In genomic region chr6:166938150-166938549, GRCh38 we compare ENCODE assay signal across 1 cellular context.
TF ChIP-seq lines count a peak whose summit lies in the region.

No MANE protein-coding gene starts in this region.

TF ChIP-seq in K562, 482 proteins besides CTCF, POLR2A, EP300 and RAD21 (continued from another document):
- no peak for TF ChIP-seq TRIM24 (IDR thresholded peaks at IDR 0.05)
- no peak for TF ChIP-seq ZFP36 (IDR thresholded peaks at IDR 0.05; ENCODE audit: low read depth, low read length, partially characterized antibody)
- TF ChIP-seq TFAP4 (CRISPR knock-in tag; IDR thresholded peaks at IDR 0.05; ENCODE audit: borderline replicate concordance) = no peak
- no peak for TF ChIP-seq MXD1 (CRISPR knock-in tag; IDR thresholded peaks at IDR 0.05; ENCODE audit: borderline replicate concordance, poor library complexity, severe bottlenecking)
- TF ChIP-seq MAX (CRISPR knock-in tag; IDR thresholded peaks at IDR 0.05) = peak; percentile 34; the same call in 1 of the 2 replicates
- peak in 1 of 2 experiments; percentile 70; a peak in 1 of 4 replicates for TF ChIP-seq FOXA3 (CRISPR knock-in tag; conservative IDR thresholded peaks at IDR 0.05 in 1 of 2, IDR thresholded peaks at IDR 0.05 in 1 of 2)
- TF ChIP-seq CXXC5 (CRISPR knock-in tag; IDR thresholded peaks at IDR 0.05) = no peak
- no peak for TF ChIP-seq MAZ (CRISPR knock-in tag; conservative IDR thresholded peaks at IDR 0.05 in 1 of 2, IDR thresholded peaks at IDR 0.05 in 1 of 2)
- peak; percentile 34; the same call in 1 of the 2 replicates for TF ChIP-seq USF1 (CRISPR knock-in tag; IDR thresholded peaks at IDR 0.05)
TF ChIP-seq in K562: peak in this region for 3.
